Comparison of ENCODE assay signal across 1 cellular context in genomic region chr14:52305014-52305413, GRCh38.
TF ChIP-seq lines count a peak whose summit lies in the region.

No MANE protein-coding gene starts in this region.

TF ChIP-seq in IMR-90, 13 proteins besides CTCF, POLR2A, EP300 and RAD21:
- no peak for TF ChIP-seq BHLHE40 (IDR thresholded peaks at IDR 0.05; ENCODE audit: low read depth, low read length)
- TF ChIP-seq FOS (IDR thresholded peaks at IDR 0.05; ENCODE audit: low read depth, low read length): no peak
- TF ChIP-seq USF2 (IDR thresholded peaks at IDR 0.05; ENCODE audit: low read depth, low read length): no peak
- no peak for TF ChIP-seq NFE2L2 (IDR thresholded peaks at IDR 0.05; ENCODE audit: low read depth, low read length)
- TF ChIP-seq MAZ (IDR thresholded peaks at IDR 0.05; ENCODE audit: borderline replicate concordance, low read depth, low read length): no peak
- TF ChIP-seq CHD1 (IDR thresholded peaks at IDR 0.05; ENCODE audit: low read depth, low read length): no peak
- TF ChIP-seq CEBPB (IDR thresholded peaks at IDR 0.05; ENCODE audit: low read depth, low read length): no peak
